ENCODE assay signal across 10 cellular contexts in genomic region chr5:131854134-131854533, GRCh38. TPM values are rescaled to one million over a fixed set of nuclear protein-coding genes. Genes with fewer than 3 reads are reported as not detected.
A peak's percentile ranks its signal among the peaks of the same experiment; 100 is the strongest.
DNase-seq lines count a peak whose midpoint lies in the region; ATAC-seq, FAIRE-seq and TF ChIP-seq lines count a peak whose summit lies in the region.
"Had no signal": no experiment of that assay in that cellular context is flagged by ENCODE, and none has a peak within 500 bp of the region (broad histone marks: within the 10 kb centered on the region; RNA-seq: fewer than 3 reads in every experiment).

No MANE protein-coding gene starts in this region.

- no peaks in the 10 kb centered on the region for H3K36me3 ChIP-seq in uterus
- H3K36me3 ChIP-seq: thyroid gland had no signal

- DNase-seq in HCEC 1CT (peak; percentile 73), MV-4-11 (lab: John Stamatoyannopoulos, UW) (peak; percentile 71), fibroblast of pulmonary artery (ENCODE audit: low read depth) (peak; percentile 23), dorsolateral prefrontal cortex (no peak), D721Med (ENCODE audit: insufficient read length, low spot score) (no peak), uterus (no peak)
- DNase-seq: stimulated activated CD4-positive, alpha-beta T cell treated with anti-CD3 and anti-CD28 coated beads, Interleukin-15, amount 100 ng/mL, for 24 hours; thyroid gland had no signal

- H3K4me1 ChIP-seq in uterus, result no peaks in the 10 kb centered on the region
- H3K4me1 ChIP-seq: thyroid gland had no signal

- intact Hi-C loops in dorsolateral prefrontal cortex (cut with DNase I), result no loop called here
- intact Hi-C loops in uterus (cut with DNase I; ENCODE audit: low total_unique reads), result no loop called here

- H3K27ac ChIP-seq in dorsolateral prefrontal cortex (no peak overlapping the region), uterus (no peak overlapping the region)
- H3K27ac ChIP-seq: thyroid gland had no signal

- TF ChIP-seq CTCF in fibroblast of pulmonary artery (IDR thresholded peaks at IDR 0.05; ENCODE audit: low read length, missing control alignments) (no peak), dorsolateral prefrontal cortex (IDR thresholded peaks at IDR 0.05 in 54 of 56, conservative IDR thresholded peaks at IDR 0.05 in 2 of 56; ENCODE audit: low read depth in 1 of 56, partially characterized antibody in 56 of 56) (no peak), D721Med (IDR thresholded peaks at IDR 0.05; ENCODE audit: insufficient read depth, missing control alignments) (no peak), uterus (IDR thresholded peaks at IDR 0.05) (no peak)

- no peak for TF ChIP-seq POLR2A in uterus (IDR thresholded peaks at IDR 0.05)

- ATAC-seq in GM18907 (IDR thresholded peaks at IDR 0.05; ENCODE audit: unreplicated experiment) (peak; percentile 89), HG02571 (IDR thresholded peaks at IDR 0.05; ENCODE audit: unreplicated experiment) (no peak)

- no peaks in the 10 kb centered on the region for H3K9me3 ChIP-seq in uterus
- H3K9me3 ChIP-seq: thyroid gland had no signal

- FAIRE-seq in D721Med (lab: Jason Lieb, UNC), result no peak

- H3K4me3 ChIP-seq in fibroblast of pulmonary artery (replicated peaks; ENCODE audit: low read depth, low read length) (no peak overlapping the region), dorsolateral prefrontal cortex (no peak overlapping the region), uterus (no peak overlapping the region)
- H3K4me3 ChIP-seq: thyroid gland had no signal

- H3K27me3 ChIP-seq in dorsolateral prefrontal cortex (no peaks in the 10 kb centered on the region), uterus (no peaks in the 10 kb centered on the region)
- H3K27me3 ChIP-seq: thyroid gland had no signal

RNA-seq across cellular contexts. Expression of gene FNIP1, which starts 57.3 kb away (rescaled TPM):
- total RNA-seq in dorsolateral prefrontal cortex (10 to 100 TPM; 40.0 to 84.5 (median 54.3) TPM), uterus (10 to 100 TPM; 32.4 to 89.6 (median 61.0) TPM)

Comparison
In these comparisons a context has a peak if more than half of its experiments do, and no peak if none do; other contexts are left out.
1. DNase-seq: peak in HCEC 1CT (single experiment), MV-4-11 (single experiment) and fibroblast of pulmonary artery (single experiment); none in dorsolateral prefrontal cortex (0 of 10), D721Med (single experiment) and uterus (0 of 2).